ENCODE assay signal across 16 cellular contexts in genomic region chr5:145473032-145473642, GRCh38.
"Had no signal": no experiment of that assay in that cellular context is flagged by ENCODE, and none has a peak within 500 bp of the region (broad histone marks: within the 10 kb centered on the region; RNA-seq: fewer than 3 reads in every experiment).

No MANE protein-coding gene starts in this region.

- DNase-seq: activated CD4-positive, alpha-beta T cell treated with anti-CD3 and anti-CD28 coated beads for 36 hours; activated CD8-positive, alpha-beta memory T cell treated with anti-CD3 and anti-CD28 coated beads, Interleukin-2, amount 50 U/mL, for 4 hours; activated CD8-positive, alpha-beta T cell treated with anti-CD3 and anti-CD28 coated beads for 36 hours; activated gamma-delta T cell treated with Interleukin-2 at 50 U/mL for 16 hours; activated naive CD8-positive, alpha-beta T cell treated with anti-CD3 and anti-CD28 coated beads for 36 hours; activated T-cell treated with anti-CD3 and anti-CD28 coated beads, Interleukin-2, amount 50 U/mL, for 72 hours; anterior cingulate cortex; heart left ventricle; left lung; ovary; uterus; WERI-Rb-1 had no signal

- H3K27ac ChIP-seq: heart left ventricle, left lung, neural progenitor cell, ovary, uterus, WERI-Rb-1 had no signal

- H3K9ac ChIP-seq: neural progenitor cell had no signal

- H3K36me3 ChIP-seq: heart left ventricle, left lung, neural progenitor cell, ovary, uterus, WERI-Rb-1 had no signal

- H2AFZ ChIP-seq: neural progenitor cell had no signal

- H3K27ac Mint-ChIP-seq: activated CD4-positive, alpha-beta T cell treated with anti-CD3 and anti-CD28 coated beads for 36 hours; activated CD8-positive, alpha-beta T cell treated with anti-CD3 and anti-CD28 coated beads for 36 hours; activated naive CD8-positive, alpha-beta T cell treated with anti-CD3 and anti-CD28 coated beads for 36 hours; activated T-cell treated with anti-CD3 and anti-CD28 coated beads, Interleukin-2, amount 50 U/mL, for 72 hours; neural progenitor cell had no signal

- ATAC-seq: activated CD4-positive, alpha-beta T cell treated with anti-CD3 and anti-CD28 coated beads for 36 hours; activated CD8-positive, alpha-beta T cell treated with anti-CD3 and anti-CD28 coated beads for 36 hours; activated T-cell treated with anti-CD3 and anti-CD28 coated beads, Interleukin-2, amount 50 U/mL, for 72 hours; heart left ventricle; left lung had no signal

- H3K4me1 ChIP-seq: left lung, uterus had no signal

- H3K4me1 Mint-ChIP-seq: activated CD4-positive, alpha-beta T cell treated with anti-CD3 and anti-CD28 coated beads for 36 hours; activated naive CD8-positive, alpha-beta T cell treated with anti-CD3 and anti-CD28 coated beads for 36 hours; neural progenitor cell had no signal

- H3K9me3 Mint-ChIP-seq: activated CD8-positive, alpha-beta T cell treated with anti-CD3 and anti-CD28 coated beads for 36 hours; activated naive CD8-positive, alpha-beta T cell treated with anti-CD3 and anti-CD28 coated beads for 36 hours; neural progenitor cell had no signal

- H3K27me3 ChIP-seq: heart left ventricle, left lung, neural progenitor cell, ovary, uterus had no signal

- FAIRE-seq: frontal cortex, keratinocyte had no signal

- H3K9me3 ChIP-seq: heart left ventricle, ovary, uterus had no signal

- H3K4me3 Mint-ChIP-seq: activated CD4-positive, alpha-beta T cell treated with anti-CD3 and anti-CD28 coated beads for 36 hours; activated CD8-positive, alpha-beta T cell treated with anti-CD3 and anti-CD28 coated beads for 36 hours; activated naive CD8-positive, alpha-beta T cell treated with anti-CD3 and anti-CD28 coated beads for 36 hours; activated T-cell treated with anti-CD3 and anti-CD28 coated beads, Interleukin-2, amount 50 U/mL, for 72 hours; neural progenitor cell had no signal

- H3K27me3 Mint-ChIP-seq: activated CD4-positive, alpha-beta T cell treated with anti-CD3 and anti-CD28 coated beads for 36 hours; activated CD8-positive, alpha-beta T cell treated with anti-CD3 and anti-CD28 coated beads for 36 hours; activated naive CD8-positive, alpha-beta T cell treated with anti-CD3 and anti-CD28 coated beads for 36 hours had no signal

- H3K4me2 ChIP-seq: neural progenitor cell had no signal

- H3K36me3 Mint-ChIP-seq: activated naive CD8-positive, alpha-beta T cell treated with anti-CD3 and anti-CD28 coated beads for 36 hours; neural progenitor cell had no signal

- H3K4me3 ChIP-seq: heart left ventricle, left lung, neural progenitor cell, ovary, smooth muscle cell, uterus had no signal
